Comparison of ENCODE assay signal across 8 cellular contexts in genomic region chr2:149858916-149859634, GRCh38.
DNase-seq lines count a peak whose midpoint lies in the region; ATAC-seq and TF ChIP-seq lines count a peak whose summit lies in the region.

No MANE protein-coding gene starts in this region.

- peak overlapping the region; percentile 60 for H3K4me2 ChIP-seq in smooth muscle cell

- peak overlapping the region; percentile 42 for H3K9ac ChIP-seq in smooth muscle cell (ENCODE audit: low read depth)

- no peak overlapping the region for H2AFZ ChIP-seq in smooth muscle cell (ENCODE audit: low read depth)

- TF ChIP-seq CTCF in fibroblast of villous mesenchyme (IDR thresholded peaks at IDR 0.05; ENCODE audit: insufficient read depth, low read depth, low read length) (no peak), smooth muscle cell (IDR thresholded peaks at IDR 0.05; ENCODE audit: borderline replicate concordance, insufficient read depth, poor library complexity, severe bottlenecking) (no peak)

- H3K79me2 ChIP-seq in smooth muscle cell (ENCODE audit: low read depth), result no peaks in the 10 kb centered on the region

- no peaks in the 10 kb centered on the region for H3K9me3 ChIP-seq in smooth muscle cell (replicated peaks; ENCODE audit: low read depth)

- ATAC-seq in GM19452 (IDR thresholded peaks at IDR 0.05; ENCODE audit: unreplicated experiment) (no peak), HG03280 (IDR thresholded peaks at IDR 0.05; ENCODE audit: unreplicated experiment) (no peak)

- peak overlapping the region; percentile 88 for H3K27ac ChIP-seq in smooth muscle cell (ENCODE audit: low read depth)

- H3F3A ChIP-seq in smooth muscle cell (ENCODE audit: low read depth), result peaks cover 12% of the 10 kb centered on the region

- H3K4me3 ChIP-seq in fibroblast of villous mesenchyme (ENCODE audit: low read depth, low read length) (no peak overlapping the region), smooth muscle cell (no peak overlapping the region)

- 18% methylated on average over 6 of the region's 6 CpGs for WGBS in smooth muscle cell (ENCODE audit: low lambda C conversion rate)

- H3K36me3 ChIP-seq in smooth muscle cell (ENCODE audit: low read depth), result no peaks in the 10 kb centered on the region

- no peaks in the 10 kb centered on the region for H4K20me1 ChIP-seq in smooth muscle cell (ENCODE audit: low read depth)

- peak; percentile 88 for DNase-seq in GM04504 (ENCODE audit: low read depth)
- DNase-seq in SK-MEL-5 (ENCODE audit: low read depth, low spot score), result peak; percentile 5
- DNase-seq in fibroblast of villous mesenchyme (ENCODE audit: low read depth), result peak; percentile 85
- no peak for DNase-seq in smooth muscle cell (lab: John Stamatoyannopoulos, UW; ENCODE audit: unreplicated experiment)
- no peak for DNase-seq in effector CD4-positive, alpha-beta T cell
- DNase-seq in NCI-H2081 (lab: John Stamatoyannopoulos, UW), result no peak

- peaks cover 6% of the 10 kb centered on the region for H3K4me1 ChIP-seq in smooth muscle cell (ENCODE audit: low read depth)

- in situ Hi-C loops in SK-MEL-5 (cut with HindIII; ENCODE audit: low pct_unique_long_range_greater_than_20kb, low sequenced_read_pairs), result no loop called here

- H3K27me3 ChIP-seq in smooth muscle cell (ENCODE audit: low read depth), result no peaks in the 10 kb centered on the region

Comparison
In these comparisons a context has a peak if more than half of its experiments do, and no peak if none do; other contexts are left out.
1. DNase-seq: peak in GM04504 (single experiment), SK-MEL-5 (single experiment) and fibroblast of villous mesenchyme (single experiment); none in smooth muscle cell (single experiment), effector CD4-positive, alpha-beta T cell (single experiment) and NCI-H2081 (0 of 2).